15 cellular contexts compared by ENCODE assay signal in genomic region chr15:100330629-100331215, GRCh38. TPM values are rescaled to one million over a fixed set of nuclear protein-coding genes. Genes with fewer than 3 reads are reported as not detected.
DNase-seq lines count a peak whose midpoint lies in the region; ATAC-seq and TF ChIP-seq lines count a peak whose summit lies in the region.
"Had no signal": no experiment of that assay in that cellular context is flagged by ENCODE, and none has a peak within 500 bp of the region (broad histone marks: within the 10 kb centered on the region; RNA-seq: fewer than 3 reads in every experiment).

No MANE protein-coding gene starts in this region.

- H3K27me3 ChIP-seq in CD4-positive, alpha-beta T cell (ENCODE audit: control insufficient read depth, insufficient read depth, low read length), result no peaks in the 10 kb centered on the region
- H3K27me3 ChIP-seq in lower lobe of right lung (ENCODE audit: low read depth) (peaks cover 7% of the 10 kb centered on the region), H7 (ENCODE audit: control insufficient read depth, insufficient read depth, low read length) (no peaks in the 10 kb centered on the region)

- H3K4me1 Mint-ChIP-seq in CD4-positive, alpha-beta T cell (ENCODE audit: low read depth), result peaks cover 87% of the 10 kb centered on the region
- peaks cover 37% of the 10 kb centered on the region for H3K4me1 Mint-ChIP-seq in activated CD8-positive, alpha-beta memory T cell treated with anti-CD3 and anti-CD28 coated beads, Interleukin-2, amount 10 ng/mL, durations not matched to agents 7 days and 5 days

- in situ Hi-C loops in KBM-7 (cut with MboI; ENCODE audit: low pct_unique_long_range_greater_than_20kb, low sequenced_read_pairs), result no loop called here

- no peak overlapping the region for H3K4me3 ChIP-seq in lower lobe of right lung
- H3K4me3 ChIP-seq in H7 (ENCODE audit: insufficient read depth, low read depth, low read length), result no peak overlapping the region

- no peaks in the 10 kb centered on the region for H3K9me3 Mint-ChIP-seq in CD4-positive, alpha-beta T cell
- H3K9me3 Mint-ChIP-seq in activated CD8-positive, alpha-beta memory T cell treated with anti-CD3 and anti-CD28 coated beads, Interleukin-2, amount 10 ng/mL, durations not matched to agents 7 days and 5 days (ENCODE audit: low read depth), result no peaks in the 10 kb centered on the region

- H3K27ac ChIP-seq in CD4-positive, alpha-beta T cell (ENCODE audit: low read depth, low read length), result no peak overlapping the region
- no peak overlapping the region for H3K27ac ChIP-seq in lower lobe of right lung

- H3K4me3 Mint-ChIP-seq in CD4-positive, alpha-beta T cell, result peak overlapping the region; percentile 54
- H3K4me3 Mint-ChIP-seq in activated CD8-positive, alpha-beta memory T cell treated with anti-CD3 and anti-CD28 coated beads, Interleukin-2, amount 10 ng/mL, durations not matched to agents 7 days and 5 days, result peak overlapping the region; percentile 28

- intact Hi-C loops in CD4-positive, alpha-beta T cell (cut with DNase I, micrococcal nuclease), result loop anchor here in 1 of 2 experiments (10.0 kb wide), 2 partner anchors 196 to 516 kb away; no protein-coding TSS in a partner anchor
- intact Hi-C loops in lower lobe of right lung (cut with DNase I), result no loop called here

- peak in 6 of 10 experiments; percentile 22 to 47 (median 34) for DNase-seq in CD4-positive, alpha-beta T cell
- DNase-seq in KBM-7 (peak; percentile 64), lower lobe of right lung (no peak), SK-N-DZ (ENCODE audit: low spot score) (no peak), DMS53 (lab: John Stamatoyannopoulos, UW) (no peak), H7 (no peak)
- peak; percentile 78 for DNase-seq in activated CD8-positive, alpha-beta memory T cell treated with anti-CD3 and anti-CD28 coated beads, Interleukin-2, amount 10 ng/mL, durations not matched to agents 7 days and 5 days
- DNase-seq: EL, NCI-H1092 treated with DMSO at 0.1 percent for 48 hours, NCI-H226, PC-3, SW 1271 had no signal

- no peaks in the 10 kb centered on the region for H3K9me3 ChIP-seq in CD4-positive, alpha-beta T cell (ENCODE audit: control insufficient read depth, low read length)
- no peaks in the 10 kb centered on the region for H3K9me3 ChIP-seq in lower lobe of right lung

- H3K27ac Mint-ChIP-seq in CD4-positive, alpha-beta T cell, result peak overlapping the region; percentile 50
- H3K27ac Mint-ChIP-seq in activated CD8-positive, alpha-beta memory T cell treated with anti-CD3 and anti-CD28 coated beads, Interleukin-2, amount 10 ng/mL, durations not matched to agents 7 days and 5 days, result peak overlapping the region; percentile 80
- H3K27ac Mint-ChIP-seq: progenitor cell of endocrine pancreas had no signal

- no peaks in the 10 kb centered on the region for H3K4me1 ChIP-seq in lower lobe of right lung

- peaks cover under 1% of the 10 kb centered on the region for H3K36me3 Mint-ChIP-seq in CD4-positive, alpha-beta T cell (ENCODE audit: low read depth)
- H3K36me3 Mint-ChIP-seq in activated CD8-positive, alpha-beta memory T cell treated with anti-CD3 and anti-CD28 coated beads, Interleukin-2, amount 10 ng/mL, durations not matched to agents 7 days and 5 days, result no peaks in the 10 kb centered on the region

- H3K27me3 Mint-ChIP-seq in CD4-positive, alpha-beta T cell, result no peaks in the 10 kb centered on the region
- peaks cover 5% of the 10 kb centered on the region for H3K27me3 Mint-ChIP-seq in activated CD8-positive, alpha-beta memory T cell treated with anti-CD3 and anti-CD28 coated beads, Interleukin-2, amount 10 ng/mL, durations not matched to agents 7 days and 5 days

- TF ChIP-seq CTCF in CD4-positive, alpha-beta T cell (IDR thresholded peaks at IDR 0.05), result no peak
- no peak for TF ChIP-seq CTCF in lower lobe of right lung (IDR thresholded peaks at IDR 0.05)

- POLR2A ChIA-PET in CD4-positive, alpha-beta T cell (lab: Charles Lee), result interaction anchor here (1.0 to 2.2 kb wide), 14 partner anchors 8 to 1076 kb away, joined by 3 to 24 read pairs (median 5); partner anchors contain the start of genes ADAMTS17, ASB7, LINS1 and LYSMD4

- CTCF ChIA-PET in CD4-positive, alpha-beta T cell (lab: Charles Lee), result interaction anchor here (1.0 to 3.0 kb wide), 5 partner anchors 8 to 402 kb away, joined by 3 to 13 read pairs (median 7); no protein-coding TSS in a partner anchor
- CTCF ChIA-PET in activated CD8-positive, alpha-beta memory T cell treated with anti-CD3 and anti-CD28 coated beads, Interleukin-2, amount 10 ng/mL, durations not matched to agents 7 days and 5 days (lab: Charles Lee), result interaction anchor here (1.1 to 6.5 kb wide), 7 partner anchors 9 to 402 kb away, joined by 3 to 58 read pairs (median 8); partner anchors contain the start of gene ADAMTS17

- peak; percentile 90 for ATAC-seq in CD4-positive, alpha-beta T cell (ENCODE audit: poor library complexity)
- peak; percentile 86 for ATAC-seq in activated CD8-positive, alpha-beta memory T cell treated with anti-CD3 and anti-CD28 coated beads, Interleukin-2, amount 10 ng/mL, durations not matched to agents 7 days and 5 days
- ATAC-seq in lower lobe of right lung (peak; percentile 21 to 31), GM19035 (IDR thresholded peaks at IDR 0.05; ENCODE audit: unreplicated experiment) (no peak)
- ATAC-seq: PC-3 had no signal

- H3K36me3 ChIP-seq in lower lobe of right lung, result no peaks in the 10 kb centered on the region
- H3K36me3 ChIP-seq in H7 (replicated peaks; ENCODE audit: control insufficient read depth, insufficient read depth, low read length), result no peaks in the 10 kb centered on the region

RNA-seq across cellular contexts. Expression of gene ADAMTS17, which starts 11.1 kb away (rescaled TPM):
- total RNA-seq in CD4-positive, alpha-beta T cell, result 10 to 100 TPM in 1 of 2 experiments, 1 to 10 TPM in 1; 9.9 to 13.2 TPM
- 1 to 10 TPM; 1.6 to 1.9 TPM for total RNA-seq in activated CD8-positive, alpha-beta memory T cell treated with anti-CD3 and anti-CD28 coated beads, Interleukin-2, amount 10 ng/mL, durations not matched to agents 7 days and 5 days
- total RNA-seq in lower lobe of right lung, result 3.0 TPM
- 4.2 and 11.2 TPM in 2 replicates for polyA plus RNA-seq in SK-N-DZ (2014; cell fraction: cytosol; rRNA removed)
- polyA plus RNA-seq in SK-N-DZ (2014; cell fraction: nucleus; rRNA removed), result 7.2 and 7.8 TPM in 2 replicates
- total RNA-seq in H7 (2014; rRNA removed; shearing (Covaris generic)), result 0.55 and 2.3 TPM in 2 replicates
- polyA plus RNA-seq: BJ had no signal

Comparison
In these comparisons a context has a peak if more than half of its experiments do, and no peak if none do; other contexts are left out.
1. DNase-seq: peak in CD4-positive, alpha-beta T cell (6 of 10), KBM-7 (single experiment) and activated CD8-positive, alpha-beta memory T cell treated with anti-CD3 and anti-CD28 coated beads, Interleukin-2, amount 10 ng/mL, durations not matched to agents 7 days and 5 days (single experiment); none in lower lobe of right lung (single experiment), SK-N-DZ (single experiment), DMS53 (single experiment) and H7 (single experiment).